Comparison of ENCODE assay signal across 33 cellular contexts in genomic region chr22:39580795-39581194, GRCh38. TPM values are rescaled to one million over a fixed set of nuclear protein-coding genes. Genes with fewer than 3 reads are reported as not detected.
"Had no signal": no experiment of that assay in that cellular context is flagged by ENCODE, and none has a peak within 500 bp of the region (broad histone marks: within the 10 kb centered on the region; RNA-seq: fewer than 3 reads in every experiment).

No MANE protein-coding gene starts in this region.

- H3K4me3 ChIP-seq: adrenal gland, body of pancreas, breast epithelium had no signal

- DNase-seq: activated B cell treated with CpG ODN at 0.5 μM for 24 hours; activated CD4-positive, alpha-beta memory T cell treated with anti-CD3 and anti-CD28 coated beads for 36 hours; activated CD4-positive, alpha-beta T cell treated with anti-CD3 and anti-CD28 coated beads for 4 hours; activated CD4-positive, alpha-beta T cell treated with anti-CD3 and anti-CD28 coated beads, Interleukin-2, amount 10 ng/mL, durations not matched to agents 24 days and 14 days; activated CD4-positive, alpha-beta T cell treated with anti-CD3 and anti-CD28 coated beads, Interleukin-2, amount 50 U/mL, for 1 hour; activated CD4-positive, alpha-beta T cell treated with anti-CD3 and anti-CD28 coated beads, Interleukin-2, amount 50 U/mL, for 4 hours; activated CD4-positive, CD25-positive, alpha-beta regulatory T cell treated with anti-CD3 and anti-CD28 coated beads, Interleukin-2, amount 50 U/mL, for 72 hours; activated CD8-positive, alpha-beta memory T cell treated with anti-CD3 and anti-CD28 coated beads for 24 hours; activated CD8-positive, alpha-beta memory T cell treated with anti-CD3 and anti-CD28 coated beads, Interleukin-2, amount 10 ng/mL, durations not matched to agents 7 days and 5 days; activated CD8-positive, alpha-beta memory T cell treated with anti-CD3 and anti-CD28 coated beads, Interleukin-2, amount 50 U/mL, for 48 hours; activated CD8-positive, alpha-beta T cell treated with anti-CD3 and anti-CD28 coated beads, Interleukin-2, amount 10 ng/mL, durations not matched to agents 7 days and 5 days; activated effector memory CD4-positive, alpha-beta T cell treated with anti-CD3 and anti-CD28 coated beads, Interleukin-2, amount 50 U/mL, for 16 hours; activated gamma-delta T cell treated with Interleukin-2 at 50 U/mL for 16 hours; activated naive CD4-positive, alpha-beta T cell; activated naive CD4-positive, alpha-beta T cell treated with anti-CD3 and anti-CD28 coated beads for 36 hours; activated naive CD4-positive, alpha-beta T cell treated with anti-CD3 and anti-CD28 coated beads, Interleukin-2, amount 50 U/mL, for 16 hours; activated naive CD8-positive, alpha-beta T cell treated with anti-CD3 and anti-CD28 coated beads for 36 hours; activated T-cell treated with anti-CD3 and anti-CD28 coated beads, Interleukin-2, amount 50 U/mL, for 24 hours; activated T-cell treated with anti-CD3 and anti-CD28 coated beads, Interleukin-2, amount 50 U/mL, for 48 hours; adrenal gland; amniotic stem cell; aorta; body of pancreas; brain microvascular endothelial cell; central memory CD4-positive, alpha-beta T cell; T-helper 1 cell; T-helper 2 cell; T-helper 9 cell had no signal

- H3K27ac ChIP-seq: adrenal gland, body of pancreas, brain microvascular endothelial cell, breast epithelium, VCaP had no signal

- H3K27me3 ChIP-seq: adrenal gland, body of pancreas, brain microvascular endothelial cell, breast epithelium had no signal

- H3K36me3 Mint-ChIP-seq: activated CD4-positive, alpha-beta memory T cell treated with anti-CD3 and anti-CD28 coated beads for 36 hours; activated naive CD4-positive, alpha-beta T cell treated with anti-CD3 and anti-CD28 coated beads, Interleukin-2, amount 50 U/mL, for 72 hours; activated naive CD8-positive, alpha-beta T cell treated with anti-CD3 and anti-CD28 coated beads for 36 hours had no signal

- H3K9me3 ChIP-seq: adrenal gland, body of pancreas, breast epithelium had no signal

- H3K36me3 ChIP-seq: adrenal gland, brain microvascular endothelial cell, breast epithelium had no signal

- H3K4me1 ChIP-seq: adrenal gland, body of pancreas, breast epithelium had no signal

- ATAC-seq: activated CD8-positive, alpha-beta memory T cell treated with anti-CD3 and anti-CD28 coated beads, Interleukin-2, amount 10 ng/mL, durations not matched to agents 7 days and 5 days; activated CD8-positive, alpha-beta T cell treated with anti-CD3 and anti-CD28 coated beads, Interleukin-2, amount 10 ng/mL, durations not matched to agents 7 days and 5 days; activated naive CD4-positive, alpha-beta T cell treated with anti-CD3 and anti-CD28 coated beads, Interleukin-2, amount 50 U/mL, for 72 hours; body of pancreas had no signal

- H3K4me1 Mint-ChIP-seq: activated CD4-positive, alpha-beta T cell treated with anti-CD3 and anti-CD28 coated beads, Interleukin-2, amount 10 ng/mL, durations not matched to agents 24 days and 14 days; activated CD8-positive, alpha-beta memory T cell treated with anti-CD3 and anti-CD28 coated beads, Interleukin-2, amount 10 ng/mL, durations not matched to agents 7 days and 5 days; activated naive CD8-positive, alpha-beta T cell treated with anti-CD3 and anti-CD28 coated beads for 36 hours had no signal

- H3K4me3 Mint-ChIP-seq: activated B cell treated with CpG ODN at 0.5 μM for 24 hours; activated CD4-positive, alpha-beta memory T cell treated with anti-CD3 and anti-CD28 coated beads for 36 hours; activated CD4-positive, alpha-beta T cell treated with anti-CD3 and anti-CD28 coated beads, Interleukin-2, amount 10 ng/mL, durations not matched to agents 24 days and 14 days; activated CD8-positive, alpha-beta memory T cell treated with anti-CD3 and anti-CD28 coated beads, Interleukin-2, amount 10 ng/mL, durations not matched to agents 7 days and 5 days; activated CD8-positive, alpha-beta T cell treated with anti-CD3 and anti-CD28 coated beads, Interleukin-2, amount 10 ng/mL, durations not matched to agents 7 days and 5 days; activated naive CD4-positive, alpha-beta T cell treated with anti-CD3 and anti-CD28 coated beads for 36 hours; activated naive CD8-positive, alpha-beta T cell treated with anti-CD3 and anti-CD28 coated beads for 36 hours; activated T-cell treated with anti-CD3 and anti-CD28 coated beads, Interleukin-2, amount 50 U/mL, for 24 hours; T-helper 1 cell treated with Interleukin-12 subunit alpha and Interleukin-12 subunit beta and Interleukin-4 antibody, amounts not matched to agents 30 μg/mL and 1 μg/mL, for 36 hours; T-helper 2 cell treated with Interferon-gamma antibody and Interleukin-4, amounts not matched to agents 5 μg/mL and 100 μg/mL, for 36 hours had no signal

- H3K27ac Mint-ChIP-seq: activated B cell treated with CpG ODN at 0.5 μM for 24 hours; activated CD4-positive, alpha-beta memory T cell treated with anti-CD3 and anti-CD28 coated beads for 36 hours; activated CD4-positive, alpha-beta T cell treated with anti-CD3 and anti-CD28 coated beads, Interleukin-2, amount 10 ng/mL, durations not matched to agents 24 days and 14 days; activated CD8-positive, alpha-beta memory T cell treated with anti-CD3 and anti-CD28 coated beads, Interleukin-2, amount 10 ng/mL, durations not matched to agents 7 days and 5 days; activated CD8-positive, alpha-beta T cell treated with anti-CD3 and anti-CD28 coated beads, Interleukin-2, amount 10 ng/mL, durations not matched to agents 7 days and 5 days; activated naive CD4-positive, alpha-beta T cell treated with anti-CD3 and anti-CD28 coated beads for 36 hours; activated naive CD4-positive, alpha-beta T cell treated with anti-CD3 and anti-CD28 coated beads, Interleukin-2, amount 50 U/mL, for 72 hours; activated naive CD8-positive, alpha-beta T cell treated with anti-CD3 and anti-CD28 coated beads for 36 hours; activated T-cell treated with anti-CD3 and anti-CD28 coated beads, Interleukin-2, amount 50 U/mL, for 24 hours; T-helper 1 cell treated with Interleukin-12 subunit alpha and Interleukin-12 subunit beta and Interleukin-4 antibody, amounts not matched to agents 30 μg/mL and 1 μg/mL, for 36 hours; T-helper 2 cell treated with Interferon-gamma antibody and Interleukin-4, amounts not matched to agents 5 μg/mL and 100 μg/mL, for 36 hours had no signal

- H3K9me3 Mint-ChIP-seq: activated CD4-positive, alpha-beta memory T cell treated with anti-CD3 and anti-CD28 coated beads for 36 hours; activated naive CD4-positive, alpha-beta T cell treated with anti-CD3 and anti-CD28 coated beads for 36 hours; activated naive CD8-positive, alpha-beta T cell treated with anti-CD3 and anti-CD28 coated beads for 36 hours; activated T-cell treated with anti-CD3 and anti-CD28 coated beads, Interleukin-2, amount 50 U/mL, for 24 hours had no signal

RNA-seq across cellular contexts. Expression of gene CACNA1I, which starts 10.2 kb away (rescaled TPM):
- total RNA-seq: activated B cell treated with CpG ODN at 0.5 μM for 24 hours had no signal
- polyA plus RNA-seq: aorta had no signal
